Comparison of ENCODE assay signal across 1 cellular context in genomic region chr3:186895406-186895805, GRCh38.
TF ChIP-seq lines count a peak whose summit lies in the region.

No MANE protein-coding gene starts in this region.

TF ChIP-seq in H1, 55 proteins besides CTCF, POLR2A, EP300 and RAD21:
- TF ChIP-seq SIRT6 (IDR thresholded peaks at IDR 0.05; ENCODE audit: low read length) = no peak
- TF ChIP-seq CHD7 (IDR thresholded peaks at IDR 0.05; ENCODE audit: insufficient replicate concordance, low read length) = no peak
- no peak for TF ChIP-seq CTBP2 (IDR thresholded peaks at IDR 0.05; ENCODE audit: borderline replicate concordance, insufficient read depth, insufficient read length, low read length)
- TF ChIP-seq CEBPB (IDR thresholded peaks at IDR 0.05; ENCODE audit: low read depth, low read length) = no peak
- TF ChIP-seq EZH2 (IDR thresholded peaks at IDR 0.05; ENCODE audit: low read depth, low read length, severe bottlenecking) = no peak
- TF ChIP-seq TBP (IDR thresholded peaks at IDR 0.05; ENCODE audit: low read depth, low read length) = no peak
- no peak for TF ChIP-seq NANOG (IDR thresholded peaks at IDR 0.05; ENCODE audit: insufficient read depth, low read depth, low read length, poor library complexity, severe bottlenecking)
- no peak for TF ChIP-seq POU5F1 (IDR thresholded peaks at IDR 0.05; ENCODE audit: low read depth, low read length)
- no peak for TF ChIP-seq SP1 (IDR thresholded peaks at IDR 0.05; ENCODE audit: low read depth, low read length)
